In genomic region chr20:57413990-57414389, GRCh38 we compare ENCODE assay signal across 20 cellular contexts. TPM values are rescaled to one million over a fixed set of nuclear protein-coding genes. Genes with fewer than 3 reads are reported as not detected.
DNase-seq lines count a peak whose midpoint lies in the region; ATAC-seq, FAIRE-seq and TF ChIP-seq lines count a peak whose summit lies in the region.
"Had no signal": no experiment of that assay in that cellular context is flagged by ENCODE, and none has a peak within 500 bp of the region (broad histone marks: within the 10 kb centered on the region; RNA-seq: fewer than 3 reads in every experiment).

No MANE protein-coding gene starts in this region.

- H3K27me3 ChIP-seq in HepG2 (ENCODE audit: control insufficient read depth in 1 of 2, insufficient read depth in 2 of 2, low read length in 2 of 2) (peaks cover 10 to 51% of the 10 kb centered on the region in 2 experiments; a peak in 3 of 5 replicates), right lobe of liver (no peaks in the 10 kb centered on the region), sigmoid colon (no peaks in the 10 kb centered on the region)
- H3K27me3 ChIP-seq: BLaER1 had no signal

- no peak overlapping the region for H3K4me2 ChIP-seq in HepG2 (ENCODE audit: low read depth, low read length)

- H2AFZ ChIP-seq in HepG2 (ENCODE audit: low read length): no peak overlapping the region
- H2AFZ ChIP-seq: GM23248 had no signal

- no peak for ATAC-seq in Right ventricle myocardium inferior
- no peak for ATAC-seq in Right ventricle myocardium superior (ENCODE audit: poor library complexity)
- no peak for ATAC-seq in HepG2
- ATAC-seq in right lobe of liver: no peak
- ATAC-seq in GM19395 (IDR thresholded peaks at IDR 0.05; ENCODE audit: unreplicated experiment): no peak
- ATAC-seq: HCT116 had no signal

- no peak overlapping the region for H3K9ac ChIP-seq in HepG2 (ENCODE audit: insufficient read depth, low read depth, low read length)
- H3K9ac ChIP-seq: BLaER1, GM23248 had no signal

- H3K4me1 ChIP-seq in HepG2 (ENCODE audit: insufficient read depth, low read length) (0 out of 2 replicates have a peak, but pooled peaks cover 10% of the 10 kb centered on the region), right lobe of liver (no peaks in the 10 kb centered on the region), sigmoid colon (peaks cover 0 to 46% (median 39%) of the 10 kb centered on the region in 4 donors)

- H4K20me1 ChIP-seq in HepG2 (ENCODE audit: insufficient read depth, low read length): no peaks in the 10 kb centered on the region

- POLR2A ChIA-PET in HepG2 (lab: Yijun Ruan, JAX): interaction anchor here (1.3 to 1.9 kb wide), 2 partner anchors 15 to 17 kb away, joined by 3 to 5 read pairs; no protein-coding TSS in a partner anchor

- TF ChIP-seq EP300 in HepG2 (IDR thresholded peaks at IDR 0.05; ENCODE audit: low read depth in 2 of 2, low read length in 2 of 2): no peak
- TF ChIP-seq EP300 in HepG2 (CRISPR knock-in tag; IDR thresholded peaks at IDR 0.05; ENCODE audit: borderline replicate concordance): no peak
- TF ChIP-seq EP300 in sigmoid colon (IDR thresholded peaks at IDR 0.05): no peak

- no peak for FAIRE-seq in HepG2 (lab: Jason Lieb, UNC)
- FAIRE-seq: A204.1, G401.6, GM12892 had no signal

- in situ Hi-C loops in HepG2 (cut with HindIII; ENCODE audit: extremely low pct_ligation_motif_present, low pct_unique_long_range_greater_than_20kb): no loop called here

- TF ChIP-seq CTCF in HepG2 (CRISPR knock-in tag; IDR thresholded peaks at IDR 0.05) (no peak), right lobe of liver (IDR thresholded peaks at IDR 0.05) (no peak), sigmoid colon (IDR thresholded peaks at IDR 0.05) (no peak)

- H3K9me3 ChIP-seq in HepG2 (ENCODE audit: low read length) (no peaks in the 10 kb centered on the region), right lobe of liver (no peaks in the 10 kb centered on the region), sigmoid colon (no peaks in the 10 kb centered on the region)
- H3K9me3 ChIP-seq: BLaER1 had no signal

- WGBS in HepG2 (ENCODE audit: low lambda C conversion rate): 51% methylated on average over 10 of the region's 10 CpGs
- WGBS in right lobe of liver (ENCODE audit: insufficient coverage, low coverage, low lambda C conversion rate, missing lambda C conversion rate): no CpG with 5 or more reads among the region's 10 CpGs
- 94 to 96% methylated on average over 10 of the region's 10 CpGs for WGBS in sigmoid colon, 2 donors

- CTCF ChIA-PET in HepG2 (lab: Yijun Ruan, JAX; ENCODE audit: low intra/inter-chr PET ratio, low total read pairs): no interaction called here

- TF ChIP-seq RAD21 in HepG2 (CRISPR knock-in tag; IDR thresholded peaks at IDR 0.05): no peak

- H3K4me3 ChIP-seq in HepG2 (replicated peaks in 1 of 3; ENCODE audit: insufficient read depth in 1 of 3, low read depth in 2 of 3, low read length in 3 of 3) (no peak overlapping the region), right lobe of liver (no peak overlapping the region), sigmoid colon (no peak overlapping the region)
- H3K4me3 ChIP-seq: BLaER1, GM23248 had no signal

- H3K36me3 ChIP-seq in HepG2 (replicated peaks in 1 of 2; ENCODE audit: control insufficient read depth in 1 of 2, insufficient read depth in 2 of 2, low read length in 2 of 2): 0 out of 5 replicates have a peak, but pooled peaks cover 0 to 3% of the 10 kb centered on the region in 2 experiments
- H3K36me3 ChIP-seq in right lobe of liver: no peaks in the 10 kb centered on the region
- H3K36me3 ChIP-seq in sigmoid colon: peaks cover 0 to 9% (median 6%) of the 10 kb centered on the region in 4 donors

- intact Hi-C loops in Right ventricle myocardium inferior (cut with DNase I) (no loop called here), Right ventricle myocardium superior (cut with DNase I) (no loop called here), HepG2 (cut with micrococcal nuclease; ENCODE audit: unreplicated experiment) (no loop called here), right lobe of liver (cut with DNase I) (no loop called here), sigmoid colon (cut with DNase I) (no loop called here)

- DNase-seq in Right ventricle myocardium inferior (ENCODE audit: missing footprints): peak; percentile 66
- DNase-seq in Right ventricle myocardium superior: no peak
- DNase-seq in HepG2 (ENCODE audit: low spot score): no peak
- DNase-seq in right lobe of liver: no peak
- no peak for DNase-seq in sigmoid colon
- DNase-seq in mesenteric fat pad (ENCODE audit: low spot score): no peak
- DNase-seq: Calu3; CD4-positive, alpha-beta memory T cell; COR-L47; DMS53; DMS79 treated with DMSO at 0.1 percent for 48 hours; GM23248; H9 had no signal

- no peak for TF ChIP-seq POLR2A in HepG2 (IDR thresholded peaks at IDR 0.05; ENCODE audit: insufficient read depth in 1 of 2, low read depth in 2 of 2, low read length in 2 of 2)
- TF ChIP-seq POLR2A in right lobe of liver (IDR thresholded peaks at IDR 0.05): no peak
- no peak for TF ChIP-seq POLR2A in sigmoid colon (IDR thresholded peaks at IDR 0.05)

- BruUV-seq in HepG2 (replicated peaks; lab: Mats Ljungman, UMichigan): no TSS peak

- H3K27ac ChIP-seq in HepG2 (ENCODE audit: extremely low read length, insufficient read depth, low read length) (no peak overlapping the region), right lobe of liver (no peak overlapping the region), sigmoid colon (peak overlapping the region in 3 of 4 donors; percentile 67 to 70 (median 69))
- H3K27ac ChIP-seq: 22Rv1, BLaER1, GM23248 had no signal

- H3K79me2 ChIP-seq in HepG2 (ENCODE audit: insufficient read depth, low read length): no peaks in the 10 kb centered on the region

TF ChIP-seq in HepG2, 621 proteins besides CTCF, POLR2A, EP300 and RAD21:
- TF ChIP-seq, protein P1, sequence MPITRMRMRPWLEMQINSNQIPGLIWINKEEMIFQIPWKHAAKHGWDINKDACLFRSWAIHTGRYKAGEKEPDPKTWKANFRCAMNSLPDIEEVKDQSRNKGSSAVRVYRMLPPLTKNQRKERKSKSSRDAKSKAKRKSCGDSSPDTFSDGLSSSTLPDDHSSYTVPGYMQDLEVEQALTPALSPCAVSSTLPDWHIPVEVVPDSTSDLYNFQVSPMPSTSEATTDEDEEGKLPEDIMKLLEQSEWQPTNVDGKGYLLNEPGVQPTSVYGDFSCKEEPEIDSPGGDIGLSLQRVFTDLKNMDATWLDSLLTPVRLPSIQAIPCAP (CRISPR knock-in tag; IDR thresholded peaks at IDR 0.05; ENCODE audit: low read depth): no peak
- 0 out of 2 replicates have a peak, but pooled peaks have one; percentile 10 for TF ChIP-seq ZNF768 (CRISPR knock-in tag; IDR thresholded peaks at IDR 0.05)

RNA-seq across cellular contexts. Expression of gene RBM38, which starts 22.8 kb away (rescaled TPM):
- 89.6 TPM for total RNA-seq in Right ventricle myocardium inferior
- total RNA-seq in Right ventricle myocardium superior: 91.5 TPM
- total RNA-seq in HepG2 (2016; rRNA removed; fragmentation: Illumina TruSeq; extraction: Trizol): 29.6 and 34.2 TPM in 2 replicates
- 29.5 and 32.8 TPM in 2 replicates for total RNA-seq in HepG2 (2016; cell fraction: cytosol; rRNA removed; fragmentation: Illumina TruSeq; extraction: Trizol; ENCODE audit: low read depth)
- 24.0 and 34.3 TPM in 2 replicates for total RNA-seq in HepG2 (2016; cell fraction: insoluble cytoplasmic fraction; rRNA removed; fragmentation: Illumina TruSeq; extraction: Trizol)
- 69.5 and 80.5 TPM in 2 replicates for total RNA-seq in HepG2 (2016; cell fraction: membrane; rRNA removed; fragmentation: Illumina TruSeq; extraction: Trizol)
- 16.2 and 19.5 TPM in 2 replicates for total RNA-seq in HepG2 (2016; cell fraction: nucleus; rRNA removed; fragmentation: Illumina TruSeq; extraction: Trizol)
- 24.2 and 30.0 TPM in 2 replicates for polyA plus RNA-seq in HepG2 (2011; rRNA removed)
- polyA plus RNA-seq in HepG2 (2011; cell fraction: cytosol; rRNA removed): 25.8 and 35.6 TPM in 2 replicates
- 24.4 and 25.9 TPM in 2 replicates for polyA plus RNA-seq in HepG2 (2011; cell fraction: nucleus; rRNA removed)
- polyA plus RNA-seq in HepG2 (2012): 13.9 and 24.8 TPM in 2 replicates
- polyA plus RNA-seq in HepG2 (2016; cell fraction: cytosol; fragmentation: Illumina TruSeq; extraction: Trizol; ENCODE audit: low read depth): 44.0 and 53.1 TPM in 2 replicates
- polyA plus RNA-seq in HepG2 (2016; cell fraction: insoluble cytoplasmic fraction; fragmentation: Illumina TruSeq; extraction: Trizol; ENCODE audit: low read depth): 40.7 and 50.0 TPM in 2 replicates
- 80.4 and 89.1 TPM in 2 replicates for polyA plus RNA-seq in HepG2 (2016; cell fraction: membrane; fragmentation: Illumina TruSeq; extraction: Trizol; ENCODE audit: low read depth)
- polyA plus RNA-seq in HepG2 (2016; cell fraction: nucleus; fragmentation: Illumina TruSeq; extraction: Trizol; ENCODE audit: insufficient read depth, low read depth): 34.0 and 39.8 TPM in 2 replicates
- polyA minus RNA-seq in HepG2 (2011; rRNA and poly(A)+ RNA removed; ENCODE audit: low replicate concordance): 9.8 and 33.7 TPM in 2 replicates
- 16.2 and 17.4 TPM in 2 replicates for polyA minus RNA-seq in HepG2 (2011; cell fraction: cytosol; rRNA and poly(A)+ RNA removed)
- polyA minus RNA-seq in HepG2 (2011; cell fraction: nucleus; rRNA and poly(A)+ RNA removed): 6.2 and 7.1 TPM in 2 replicates
- 10 to 100 TPM in 3 of 6 experiments, 1 to 10 TPM in 3; 3.9 to 16.9 (median 9.6) TPM for total RNA-seq in right lobe of liver
- total RNA-seq in sigmoid colon: 10 to 100 TPM; 48.5 to 94.2 (median 78.8) TPM
- 10 to 100 TPM; 31.4 to 59.9 (median 34.8) TPM for polyA plus RNA-seq in sigmoid colon
- 16.9 TPM for total RNA-seq in mesenteric fat pad

Comparison
In these comparisons a context has a peak if more than half of its experiments do, and no peak if none do; other contexts are left out.
1. H3K27ac ChIP-seq: peak in sigmoid colon (3 of 4); none in HepG2 (single experiment) and right lobe of liver (0 of 3).